8 cellular contexts compared by ENCODE assay signal in the genomic region with DNA sequence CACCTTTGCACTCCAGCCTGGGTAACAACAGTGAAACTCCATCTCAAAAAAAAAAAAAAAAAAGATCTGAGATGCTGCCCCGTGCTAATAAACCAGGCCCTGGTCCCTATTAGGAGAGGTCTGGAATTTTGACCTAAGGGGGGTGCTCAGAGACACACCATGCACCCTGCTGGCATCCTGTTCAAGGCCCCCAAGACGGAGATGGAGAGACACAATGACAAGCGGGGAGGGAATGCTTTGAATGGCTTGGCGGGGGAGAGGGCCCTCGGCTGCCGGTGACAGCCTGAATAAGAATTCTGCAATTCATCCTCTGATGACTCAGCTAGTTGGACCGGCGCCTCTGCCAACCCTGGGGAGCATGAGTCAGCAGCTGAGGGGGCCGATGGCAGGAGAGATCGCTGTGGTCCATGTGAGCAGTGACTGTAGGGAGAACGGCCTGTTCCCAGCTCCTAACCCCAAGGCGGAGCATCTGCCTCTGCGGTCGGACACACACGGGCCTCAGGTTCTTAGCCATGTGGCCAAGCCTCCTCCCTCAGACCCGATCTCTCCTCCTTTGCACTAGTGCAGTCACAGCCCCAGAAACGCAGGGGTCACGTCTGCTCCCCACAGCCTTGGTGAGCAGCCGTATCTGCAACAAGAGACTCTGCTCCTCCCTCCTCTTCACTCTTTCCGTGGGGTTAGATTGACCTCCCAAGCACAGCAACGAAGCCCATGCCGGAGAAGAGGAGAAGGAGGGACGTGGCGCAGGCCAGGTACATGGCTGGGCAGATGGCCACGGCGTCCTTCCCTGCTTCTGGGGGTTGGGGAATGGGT. TPM values are rescaled to one million over a fixed set of nuclear protein-coding genes. Genes with fewer than 3 reads are reported as not detected.
DNase-seq lines count a peak whose midpoint lies in the region; ATAC-seq and TF ChIP-seq lines count a peak whose summit lies in the region.

No MANE protein-coding gene starts in this region.

- H3K27ac ChIP-seq in breast epithelium (peak overlapping the region; percentile 50 to 86), spleen (peak overlapping the region in 7 of 8 donors; percentile 29 to 67 (median 52))

- peak; percentile 89 for DNase-seq in CD1c-positive myeloid dendritic cell (ENCODE audit: extremely low spot score)
- peak; percentile 75 for DNase-seq in HuH-7.5 (ENCODE audit: low spot score)
- no peak for DNase-seq in T-helper 17 cell
- DNase-seq in breast epithelium (ENCODE audit: low spot score in 2 of 2), result peak; percentile 89 to 92
- DNase-seq in inferior parietal cortex (ENCODE audit: extremely low spot score), result peak; percentile 92
- DNase-seq in spleen, result peak; percentile 85

- H3K4me3 ChIP-seq in breast epithelium, result peak overlapping the region in 2 of 3 donors; percentile 4 to 34
- H3K4me3 ChIP-seq in spleen, result no peak overlapping the region

- no peak for TF ChIP-seq POLR2A in breast epithelium (IDR thresholded peaks at IDR 0.05)
- no peak for TF ChIP-seq POLR2A in spleen (IDR thresholded peaks at IDR 0.05)

- H3K4me1 Mint-ChIP-seq in T-helper 17 cell, result peaks cover 15% of the 10 kb centered on the region

- peaks cover 37% of the 10 kb centered on the region for H3K27me3 Mint-ChIP-seq in T-helper 17 cell

- H3K4me3 Mint-ChIP-seq in T-helper 17 cell, result no peak overlapping the region

- WGBS in spleen, 5 donors, result 27 to 31% (median 29%) methylated on average over 20 to 26 of the region's 26 CpGs

- no peak for TF ChIP-seq CTCF in breast epithelium (IDR thresholded peaks at IDR 0.05)
- no peak for TF ChIP-seq CTCF in spleen (IDR thresholded peaks at IDR 0.05 in 8 of 11, conservative IDR thresholded peaks at IDR 0.05 in 3 of 11)

- no peaks in the 10 kb centered on the region for H3K36me3 ChIP-seq in breast epithelium
- no peaks in the 10 kb centered on the region for H3K36me3 ChIP-seq in spleen

- no peak overlapping the region for H3K27ac Mint-ChIP-seq in T-helper 17 cell

- H3K27me3 ChIP-seq in breast epithelium (no peaks in the 10 kb centered on the region), spleen (replicated peaks in 1 of 7) (peaks cover 0 to 53% (median 0%) of the 10 kb centered on the region in 7 donors)

- H3K36me3 Mint-ChIP-seq in T-helper 17 cell (ENCODE audit: low read depth), result peaks cover 2% of the 10 kb centered on the region

- ATAC-seq in T-helper 17 cell, result peak; percentile 50
- ATAC-seq in GM21526 (IDR thresholded peaks at IDR 0.05; ENCODE audit: low FRiP score, unreplicated experiment), result no peak
- ATAC-seq in HG02623 (IDR thresholded peaks at IDR 0.05; ENCODE audit: unreplicated experiment), result no peak

- H3K4me1 ChIP-seq in breast epithelium, result peaks cover 3 to 7% of the 10 kb centered on the region in 2 donors
- H3K4me1 ChIP-seq in spleen, result peaks cover 0 to 38% (median 17%) of the 10 kb centered on the region in 6 donors

- intact Hi-C loops in breast epithelium (cut with DNase I; ENCODE audit: low total_unique reads) (no loop called here), spleen (cut with DNase I; ENCODE audit: low total_unique reads) (loop anchor here (5.0 kb wide), 1 partner anchor 37 kb away; no protein-coding TSS in a partner anchor)

- no peaks in the 10 kb centered on the region for H3K9me3 ChIP-seq in T-helper 17 cell (ENCODE audit: control insufficient read depth, low read length, poor library complexity, severe bottlenecking)
- no peaks in the 10 kb centered on the region for H3K9me3 ChIP-seq in breast epithelium
- H3K9me3 ChIP-seq in spleen, result no peaks in the 10 kb centered on the region

RNA-seq across cellular contexts. Expression of a gene that starts 14.9 kb away (rescaled TPM):
- 10 to 100 TPM; 38.4 to 46.6 TPM for total RNA-seq in T-helper 17 cell
- 10 to 100 TPM; 14.1 to 21.6 (median 19.9) TPM for total RNA-seq in breast epithelium
- 10 to 100 TPM; 34.9 to 82.2 (median 52.2) TPM for total RNA-seq in spleen
- polyA plus RNA-seq in spleen, result 10 to 100 TPM in 1 of 3 donors, 1 to 10 TPM in 2; 5.0 to 16.0 (median 6.3) TPM

RNA-seq across cellular contexts. Expression of a gene that starts 26.7 kb away (rescaled TPM):
- 1 to 10 TPM in 1 of 2 donors, under 1 TPM in 1; 0.32 to 2.5 TPM for total RNA-seq in T-helper 17 cell
- total RNA-seq in breast epithelium, result 10 to 100 TPM in 1 of 3 donors, 1 to 10 TPM in 2; 6.2 to 24.3 (median 7.4) TPM
- 10 to 100 TPM in 3 of 7 donors, 1 to 10 TPM in 4; 2.3 to 46.4 (median 8.0) TPM for total RNA-seq in spleen
- 1 to 10 TPM; 2.2 to 4.6 (median 2.6) TPM for polyA plus RNA-seq in spleen

RNA-seq across cellular contexts. Expression of a gene that starts 54.1 kb away (rescaled TPM):
- total RNA-seq in T-helper 17 cell, result 10 to 100 TPM in 1 of 2 donors, 1 to 10 TPM in 1; 9.7 to 11.7 TPM
- total RNA-seq in breast epithelium, result 10 to 100 TPM; 29.6 to 55.7 (median 44.6) TPM
- total RNA-seq in spleen, result 10 to 100 TPM; 20.8 to 49.5 (median 30.4) TPM
- 10 to 100 TPM; 15.4 to 45.0 (median 31.8) TPM for polyA plus RNA-seq in spleen

Comparison
In these comparisons a context has a peak if more than half of its experiments do, and no peak if none do; other contexts are left out.
1. DNase-seq: peak in CD1c-positive myeloid dendritic cell (single experiment), HuH-7.5 (single experiment), breast epithelium (2 of 2), inferior parietal cortex (single experiment) and spleen (single experiment); none in T-helper 17 cell (0 of 3).
2. H3K4me3 ChIP-seq: peak in breast epithelium (2 of 3); none in spleen (0 of 8).